1 cellular context compared by ENCODE assay signal in genomic region chr3:46926039-46926438, GRCh38.
TF ChIP-seq lines count a peak whose summit lies in the region.

No MANE protein-coding gene starts in this region.

TF ChIP-seq in K562, 482 proteins besides CTCF, POLR2A, EP300 and RAD21:
- TF ChIP-seq POLR2G (IDR thresholded peaks at IDR 0.05; ENCODE audit: low read depth, low read length) (0 out of 2 replicates have a peak, but pooled peaks have one; percentile 12), U2AF2 (optimal IDR thresholded peaks at IDR 0.05; ENCODE audit: low read depth, low read length) (no peak)
TF ChIP-seq in K562: peak in this region for 1.
